ENCODE assay signal across 8 cellular contexts in the genomic region with DNA sequence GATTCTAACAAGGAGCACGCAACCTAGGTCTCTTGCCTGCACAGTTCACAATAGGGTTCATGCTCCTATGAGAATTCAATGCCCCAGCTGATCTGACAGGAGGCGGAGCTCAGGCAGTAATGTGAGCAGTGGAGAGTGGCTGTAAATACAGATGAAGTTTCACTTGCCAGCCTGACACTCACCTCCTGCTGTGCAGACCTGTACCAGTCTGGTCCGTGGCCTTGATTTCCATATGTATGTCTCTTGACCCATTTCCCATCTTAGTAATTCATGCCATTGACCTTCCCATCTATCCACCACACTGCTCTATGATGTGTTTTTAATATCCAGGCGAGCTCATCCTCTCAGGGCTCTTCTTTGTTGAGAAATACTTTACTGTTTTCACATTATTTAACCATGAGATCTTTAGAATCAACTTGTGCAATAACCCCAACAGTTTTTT.
A peak's percentile ranks its signal among the peaks of the same experiment; 100 is the strongest.
DNase-seq lines count a peak whose midpoint lies in the region; ATAC-seq, FAIRE-seq and TF ChIP-seq lines count a peak whose summit lies in the region.

No MANE protein-coding gene starts in this region.

- TF ChIP-seq CTCF in OCI-LY7 (conservative IDR thresholded peaks at IDR 0.05; ENCODE audit: low read length) (no peak), HepG2 (CRISPR knock-in tag; IDR thresholded peaks at IDR 0.05) (no peak), tibial nerve (IDR thresholded peaks at IDR 0.05) (no peak)

- CTCF ChIA-PET in OCI-LY7 (lab: Charles Lee; ENCODE audit: unreplicated experiment), result no interaction called here
- CTCF ChIA-PET in HepG2 (lab: Yijun Ruan, JAX; ENCODE audit: low intra/inter-chr PET ratio, low total read pairs), result no interaction called here

- ATAC-seq in GM19397 (IDR thresholded peaks at IDR 0.05; ENCODE audit: unreplicated experiment) (peak; percentile 90), HG03196 (IDR thresholded peaks at IDR 0.05; ENCODE audit: unreplicated experiment) (peak; percentile 74), HepG2 (peak; percentile 92), GM21515 (IDR thresholded peaks at IDR 0.05; ENCODE audit: unreplicated experiment) (no peak)

- H3K27ac ChIP-seq in OCI-LY7 (ENCODE audit: low read depth, low read length, poor library complexity, severe bottlenecking), result no peak overlapping the region
- H3K27ac ChIP-seq in HepG2 (ENCODE audit: extremely low read length, insufficient read depth, low read length), result no peak overlapping the region
- H3K27ac ChIP-seq in tibial nerve, result no peak overlapping the region

- H3K27me3 ChIP-seq in HepG2 (ENCODE audit: control insufficient read depth in 1 of 2, insufficient read depth in 2 of 2, low read length in 2 of 2) (no peaks in the 10 kb centered on the region), tibial nerve (no peaks in the 10 kb centered on the region)

- TF ChIP-seq EP300 in HepG2 (IDR thresholded peaks at IDR 0.05; ENCODE audit: low read depth in 2 of 2, low read length in 2 of 2) (no peak), HepG2 (CRISPR knock-in tag; IDR thresholded peaks at IDR 0.05; ENCODE audit: borderline replicate concordance) (no peak), tibial nerve (IDR thresholded peaks at IDR 0.05) (no peak)

- peaks cover 21% of the 10 kb centered on the region for H3K36me3 ChIP-seq in OCI-LY7 (ENCODE audit: insufficient read depth, low read length)
- 0 out of 5 replicates have a peak, but pooled peaks cover 0 to 2% of the 10 kb centered on the region in 2 experiments for H3K36me3 ChIP-seq in HepG2 (replicated peaks in 1 of 2; ENCODE audit: control insufficient read depth in 1 of 2, insufficient read depth in 2 of 2, low read length in 2 of 2)
- H3K36me3 ChIP-seq in tibial nerve, result no peaks in the 10 kb centered on the region

- WGBS in HepG2 (ENCODE audit: low lambda C conversion rate), result 57% methylated on average over 3 of the region's 4 CpGs
- 79 to 80% methylated on average over 4 of the region's 4 CpGs for WGBS in tibial nerve, 2 donors

- intact Hi-C loops in OCI-LY7 (cut with micrococcal nuclease; ENCODE audit: unreplicated experiment) (no loop called here), HepG2 (cut with micrococcal nuclease; ENCODE audit: unreplicated experiment) (loop anchor here (5.0 kb wide), 1 partner anchor 41 kb away; no protein-coding TSS in a partner anchor)

- peaks cover 27% of the 10 kb centered on the region; the same call in 1 of the 2 replicates for H4K20me1 ChIP-seq in OCI-LY7 (ENCODE audit: insufficient read depth, low read length)
- H4K20me1 ChIP-seq in HepG2 (ENCODE audit: insufficient read depth, low read length), result no peaks in the 10 kb centered on the region

- no peak overlapping the region for H2AFZ ChIP-seq in OCI-LY7 (ENCODE audit: low read length)
- no peak overlapping the region for H2AFZ ChIP-seq in HepG2 (ENCODE audit: low read length)

- peak; percentile 15 for FAIRE-seq in HepG2 (lab: Jason Lieb, UNC)

- TF ChIP-seq POLR2A in HepG2 (IDR thresholded peaks at IDR 0.05; ENCODE audit: insufficient read depth in 1 of 2, low read depth in 2 of 2, low read length in 2 of 2), result no peak
- TF ChIP-seq POLR2A in tibial nerve (IDR thresholded peaks at IDR 0.05), result no peak

- BruUV-seq in OCI-LY7 (replicated peaks; lab: Mats Ljungman, UMichigan) (no TSS peak), HepG2 (replicated peaks; lab: Mats Ljungman, UMichigan) (no TSS peak)

- no peak overlapping the region for H3K9ac ChIP-seq in HepG2 (ENCODE audit: insufficient read depth, low read depth, low read length)

- H3K4me2 ChIP-seq in OCI-LY7 (ENCODE audit: low read length) (peak overlapping the region; percentile 11; the same call in 1 of the 2 replicates), HepG2 (ENCODE audit: low read depth, low read length) (0 out of 2 replicates have a peak overlapping the region, but pooled peaks have one; percentile 32)

- POLR2A ChIA-PET in OCI-LY7 (lab: Charles Lee) (no interaction called here), HepG2 (lab: Yijun Ruan, JAX) (no interaction called here)

- in situ Hi-C loops in HepG2 (cut with HindIII; ENCODE audit: extremely low pct_ligation_motif_present, low pct_unique_long_range_greater_than_20kb), result no loop called here

- H3K4me1 ChIP-seq in OCI-LY7 (ENCODE audit: insufficient read depth, low read length, poor library complexity, severe bottlenecking) (peaks cover 25% of the 10 kb centered on the region), HepG2 (ENCODE audit: insufficient read depth, low read length) (peaks cover 21% of the 10 kb centered on the region), tibial nerve (peaks cover 0 to 22% (median 0%) of the 10 kb centered on the region in 4 donors)

- no peaks in the 10 kb centered on the region for H3K9me2 ChIP-seq in OCI-LY7 (ENCODE audit: insufficient read depth, low read length)

- H3K9me3 ChIP-seq in OCI-LY7 (ENCODE audit: low read length) (no peaks in the 10 kb centered on the region), HepG2 (ENCODE audit: low read length) (no peaks in the 10 kb centered on the region), tibial nerve (no peaks in the 10 kb centered on the region)

- H3K4me3 ChIP-seq in OCI-LY7 (ENCODE audit: low read depth, low read length, poor library complexity, severe bottlenecking) (no peak overlapping the region), HepG2 (replicated peaks in 1 of 3; ENCODE audit: insufficient read depth in 1 of 3, low read depth in 2 of 3, low read length in 3 of 3) (no peak overlapping the region), tibial nerve (no peak overlapping the region)

- TF ChIP-seq RAD21 in HepG2 (CRISPR knock-in tag; IDR thresholded peaks at IDR 0.05), result no peak

- DNase-seq in Daoy (ENCODE audit: low read depth) (peak; percentile 39), OCI-LY7 (ENCODE audit: low spot score) (peak; percentile 57), HepG2 (ENCODE audit: low spot score) (peak; percentile 53), tibial nerve (ENCODE audit: low spot score in 2 of 2) (no peak), amygdala (lab: John Stamatoyannopoulos, UW) (no peak)

- peaks cover 74% of the 10 kb centered on the region; the same call in 1 of the 2 replicates for H3K79me2 ChIP-seq in OCI-LY7 (ENCODE audit: insufficient read depth, low read depth, low read length)
- H3K79me2 ChIP-seq in HepG2 (ENCODE audit: insufficient read depth, low read length), result peaks cover 37% of the 10 kb centered on the region

TF ChIP-seq in HepG2, 621 proteins besides CTCF, POLR2A, EP300 and RAD21 (continues in another document):
- 0 out of 2 replicates have a peak, but pooled peaks have one; percentile 21 for TF ChIP-seq CREM (IDR thresholded peaks at IDR 0.05)
- TF ChIP-seq CREM (CRISPR knock-in tag; IDR thresholded peaks at IDR 0.05), result no peak
- TF ChIP-seq ZKSCAN5 (CRISPR knock-in tag; IDR thresholded peaks at IDR 0.05), result peak; percentile 64; the same call in 1 of the 2 replicates
- peak; percentile 67 for TF ChIP-seq SP5 (CRISPR knock-in tag; IDR thresholded peaks at IDR 0.05; ENCODE audit: borderline replicate concordance, low read depth)
- TF ChIP-seq, protein P1, sequence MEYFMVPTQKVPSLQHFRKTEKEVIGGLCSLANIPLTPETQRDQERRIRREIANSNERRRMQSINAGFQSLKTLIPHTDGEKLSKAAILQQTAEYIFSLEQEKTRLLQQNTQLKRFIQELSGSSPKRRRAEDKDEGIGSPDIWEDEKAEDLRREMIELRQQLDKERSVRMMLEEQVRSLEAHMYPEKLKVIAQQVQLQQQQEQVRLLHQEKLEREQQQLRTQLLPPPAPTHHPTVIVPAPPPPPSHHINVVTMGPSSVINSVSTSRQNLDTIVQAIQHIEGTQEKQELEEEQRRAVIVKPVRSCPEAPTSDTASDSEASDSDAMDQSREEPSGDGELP (IDR thresholded peaks at IDR 0.05; ENCODE audit: borderline replicate concordance, low read depth), result peak; percentile 89; the same call in 1 of the 2 replicates
- no peak for TF ChIP-seq SIN3A (IDR thresholded peaks at IDR 0.05; ENCODE audit: borderline replicate concordance, low read depth, low read length)
- TF ChIP-seq SIX4 (CRISPR knock-in tag; IDR thresholded peaks at IDR 0.05), result peak; percentile 21; the same call in 1 of the 2 replicates
- TF ChIP-seq FOXA3 (CRISPR knock-in tag; IDR thresholded peaks at IDR 0.05), result 0 out of 2 replicates have a peak, but pooled peaks have one; percentile 15
- TF ChIP-seq CBX2 (IDR thresholded peaks at IDR 0.05; ENCODE audit: low read depth, low read length), result no peak
- TF ChIP-seq CBX2 (CRISPR knock-in tag; IDR thresholded peaks at IDR 0.05; ENCODE audit: low read depth), result no peak
- no peak for TF ChIP-seq ZNF24 (IDR thresholded peaks at IDR 0.05)
- TF ChIP-seq ZMYM4 (CRISPR knock-in tag; IDR thresholded peaks at IDR 0.05), result peak; percentile 43; the same call in 1 of the 2 replicates
- no peak for TF ChIP-seq HNF4A (CRISPR knock-in tag; IDR thresholded peaks at IDR 0.05)
- TF ChIP-seq AHR (CRISPR knock-in tag; IDR thresholded peaks at IDR 0.05), result no peak
- peak; percentile 41 for TF ChIP-seq SAP130 (CRISPR knock-in tag; IDR thresholded peaks at IDR 0.05; ENCODE audit: low read depth)
- TF ChIP-seq SALL1 (CRISPR knock-in tag; IDR thresholded peaks at IDR 0.05), result 0 out of 2 replicates have a peak, but pooled peaks have one; percentile 10
- TF ChIP-seq, protein P2, sequence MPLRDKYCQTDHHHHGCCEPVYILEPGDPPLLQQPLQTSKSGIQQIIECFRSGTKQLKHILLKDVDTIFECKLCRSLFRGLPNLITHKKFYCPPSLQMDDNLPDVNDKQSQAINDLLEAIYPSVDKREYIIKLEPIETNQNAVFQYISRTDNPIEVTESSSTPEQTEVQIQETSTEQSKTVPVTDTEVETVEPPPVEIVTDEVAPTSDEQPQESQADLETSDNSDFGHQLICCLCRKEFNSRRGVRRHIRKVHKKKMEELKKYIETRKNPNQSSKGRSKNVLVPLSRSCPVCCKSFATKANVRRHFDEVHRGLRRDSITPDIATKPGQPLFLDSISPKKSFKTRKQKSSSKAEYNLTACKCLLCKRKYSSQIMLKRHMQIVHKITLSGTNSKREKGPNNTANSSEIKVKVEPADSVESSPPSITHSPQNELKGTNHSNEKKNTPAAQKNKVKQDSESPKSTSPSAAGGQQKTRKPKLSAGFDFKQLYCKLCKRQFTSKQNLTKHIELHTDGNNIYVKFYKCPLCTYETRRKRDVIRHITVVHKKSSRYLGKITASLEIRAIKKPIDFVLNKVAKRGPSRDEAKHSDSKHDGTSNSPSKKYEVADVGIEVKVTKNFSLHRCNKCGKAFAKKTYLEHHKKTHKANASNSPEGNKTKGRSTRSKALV (CRISPR knock-in tag; IDR thresholded peaks at IDR 0.05), result no peak
- TF ChIP-seq ZNF570 (CRISPR knock-in tag; IDR thresholded peaks at IDR 0.05; ENCODE audit: borderline replicate concordance), result no peak
- TF ChIP-seq AGO2 (optimal IDR thresholded peaks at IDR 0.05; ENCODE audit: low read depth, low read length), result no peak

Comparison
In these comparisons a context has a peak if more than half of its experiments do, and no peak if none do; other contexts are left out.
1. DNase-seq: peak in Daoy (single experiment), OCI-LY7 (single experiment) and HepG2 (single experiment); none in tibial nerve (0 of 2) and amygdala (0 of 56).